In genomic region chr3:141388823-141389617, GRCh38 we compare ENCODE assay signal across 10 cellular contexts. TPM values are rescaled to one million over a fixed set of nuclear protein-coding genes. Genes with fewer than 3 reads are reported as not detected.
DNase-seq lines count a peak whose midpoint lies in the region; ATAC-seq and TF ChIP-seq lines count a peak whose summit lies in the region.
"Had no signal": no experiment of that assay in that cellular context is flagged by ENCODE, and none has a peak within 500 bp of the region (broad histone marks: within the 10 kb centered on the region; RNA-seq: fewer than 3 reads in every experiment).

No MANE protein-coding gene starts in this region.

- dilution Hi-C loops in IMR-90 (cut with HindIII; ENCODE audit: low sequenced_read_pairs, unreplicated experiment), result no loop called here

- no peak for TF ChIP-seq EP300 in neural cell (conservative IDR thresholded peaks at IDR 0.05; ENCODE audit: poor library complexity, severe bottlenecking)

- H3K4me3 Mint-ChIP-seq in MCF 10A (ENCODE audit: unreplicated experiment), result peak overlapping the region; percentile 49

- peaks cover 46 to 72% of the 10 kb centered on the region in 2 experiments for H3K79me1 ChIP-seq in IMR-90 (ENCODE audit: low read depth in 1 of 2, low read length in 2 of 2)

- peak overlapping the region; percentile 20; the same call in 1 of the 2 replicates for H3K56ac ChIP-seq in IMR-90 (ENCODE audit: extremely low read depth, insufficient read depth, low read length)

- H3K79me2 ChIP-seq in neural cell (replicated peaks; ENCODE audit: insufficient read depth, low read length), result peaks cover 27% of the 10 kb centered on the region

- in situ Hi-C loops in IMR-90 (cut with MboI; ENCODE audit: low sequenced_read_pairs), result no loop called here
- in situ Hi-C loops in ACHN (cut with HindIII; ENCODE audit: low pct_ligation_motif_present, low pct_unique_long_range_greater_than_20kb, low sequenced_read_pairs), result no loop called here

- H3K9me3 ChIP-seq in IMR-90 (ENCODE audit: control insufficient read depth, insufficient read depth, low read length), result no peaks in the 10 kb centered on the region
- no peaks in the 10 kb centered on the region for H3K9me3 ChIP-seq in neural cell (ENCODE audit: low read length)

- H3F3A ChIP-seq in neural cell (ENCODE audit: insufficient read depth, low read length, poor library complexity, severe bottlenecking), result no peaks in the 10 kb centered on the region

- H3K27ac ChIP-seq in IMR-90 (ENCODE audit: insufficient read depth, low read length) (peak overlapping the region; percentile 52), neural cell (ENCODE audit: low read length) (peak overlapping the region; percentile 89)

- H2AK5ac ChIP-seq in IMR-90 (ENCODE audit: low read depth, low read length), result 0 out of 2 replicates have a peak overlapping the region, but pooled peaks have one; percentile 14

- WGBS in IMR-90 (ENCODE audit: extremely low coverage in 2 of 2, insufficient read length in 1 of 2), 2 experiments, result no CpG with 5 or more reads among the region's 6 CpGs

- CTCF ChIA-PET in IMR-90 (lab: Yijun Ruan, JAX) (interaction anchor here (0.9 to 1.4 kb wide), 2 partner anchors 28 to 77 kb away, joined by 4 to 7 read pairs; no protein-coding TSS in a partner anchor), MCF 10A (lab: Yijun Ruan, JAX) (interaction anchor here (0.8 to 2.1 kb wide), 10 partner anchors 12 to 76 kb away, joined by 3 to 8 read pairs (median 4); no protein-coding TSS in a partner anchor)

- H3K27ac Mint-ChIP-seq in MCF 10A (ENCODE audit: low read depth, unreplicated experiment), result peak overlapping the region; percentile 85

- H3K4ac ChIP-seq in IMR-90 (ENCODE audit: low read depth, low read length), result peak overlapping the region; percentile 86; the same call in 1 of the 2 replicates

- no peak for DNase-seq in IMR-90
- peak; percentile 75 for DNase-seq in MCF 10A (ENCODE audit: unreplicated experiment)
- no peak for DNase-seq in ACHN
- DNase-seq in NCI-H345 treated with DMSO at 0.1 percent for 48 hours (lab: John Stamatoyannopoulos, UW; ENCODE audit: unreplicated experiment), result no peak
- no peak for DNase-seq in stimulated activated CD4-positive, alpha-beta T cell treated with anti-CD3 and anti-CD28 coated beads, Interleukin-4, amount 100 ng/mL, for 1 hour
- DNase-seq: NCI-H1930; stimulated activated CD8-positive, alpha-beta memory T cell treated with anti-CD3 and anti-CD28 coated beads, Interleukin-4, amount 100 ng/mL, for 48 hours had no signal

- H3K4me1 Mint-ChIP-seq in MCF 10A (ENCODE audit: insufficient read depth, unreplicated experiment), result peaks cover 50% of the 10 kb centered on the region

- H2BK15ac ChIP-seq in IMR-90 (ENCODE audit: low read depth, low read length), result peak overlapping the region; percentile 31; the same call in 2 of the 3 replicates

- peak overlapping the region; percentile 49 for H3K4me2 ChIP-seq in IMR-90 (ENCODE audit: low read depth, low read length)
- H3K4me2 ChIP-seq in neural cell (ENCODE audit: low read length), result peak overlapping the region; percentile 63

- no peak overlapping the region for H2AK9ac ChIP-seq in IMR-90 (replicated peaks; ENCODE audit: low read depth, low read length, poor library complexity)

- H3K36me3 Mint-ChIP-seq in MCF 10A (ENCODE audit: insufficient read depth, unreplicated experiment), result peaks cover 60% of the 10 kb centered on the region

- peak overlapping the region; percentile 84 for H2BK20ac ChIP-seq in IMR-90 (ENCODE audit: low read depth, low read length)

- no peaks in the 10 kb centered on the region for H3K27me3 Mint-ChIP-seq in MCF 10A (ENCODE audit: insufficient read depth, unreplicated experiment)

- no peak overlapping the region for H2AFZ ChIP-seq in IMR-90 (replicated peaks; ENCODE audit: low read length, poor library complexity)
- H2AFZ ChIP-seq in neural cell (ENCODE audit: low read depth, low read length), result peak overlapping the region; percentile 10

- no peak for ATAC-seq in IMR-90 (ENCODE audit: low read depth)
- no peak for ATAC-seq in HG02642 (IDR thresholded peaks at IDR 0.05; ENCODE audit: poor library complexity, unreplicated experiment)

- TF ChIP-seq RAD21 in IMR-90 (IDR thresholded peaks at IDR 0.05; ENCODE audit: low read length), result no peak
- no peak for TF ChIP-seq RAD21 in neural cell (conservative IDR thresholded peaks at IDR 0.05)

- H3K9me1 ChIP-seq in IMR-90 (ENCODE audit: insufficient read depth, low read length), result peaks cover 8% of the 10 kb centered on the region

- TF ChIP-seq CTCF in GM12875 (IDR thresholded peaks at IDR 0.05; ENCODE audit: borderline replicate concordance, insufficient read depth, low read depth, low read length), result no peak
- TF ChIP-seq CTCF in IMR-90 (conservative IDR thresholded peaks at IDR 0.05; ENCODE audit: low read depth, low read length), result no peak
- TF ChIP-seq CTCF in MCF 10A (IDR thresholded peaks at IDR 0.05; ENCODE audit: unreplicated experiment), result no peak
- TF ChIP-seq CTCF in neural cell (IDR thresholded peaks at IDR 0.05; ENCODE audit: poor library complexity, severe bottlenecking), result no peak

- no peaks in the 10 kb centered on the region for H3K9me2 ChIP-seq in neural cell (ENCODE audit: insufficient read depth, low read length)

- H3K9ac ChIP-seq in IMR-90 (ENCODE audit: low read depth, low read length), result 0 out of 2 replicates have a peak overlapping the region, but pooled peaks have one; percentile 27
- peak overlapping the region; percentile 39 for H3K9ac ChIP-seq in neural cell (ENCODE audit: low read length)

- H3K4me3 ChIP-seq in GM12875 (ENCODE audit: low read depth, low read length) (peak overlapping the region; percentile 57), IMR-90 (ENCODE audit: insufficient read depth, low read depth, low read length) (peak overlapping the region; percentile 15; the same call in 1 of the 2 replicates), neural cell (ENCODE audit: low read length) (peak overlapping the region; percentile 61)

- peak overlapping the region; percentile 91 for H2BK5ac ChIP-seq in IMR-90 (ENCODE audit: low read depth, low read length, poor library complexity, severe bottlenecking)

- peak overlapping the region; percentile 90 for H3K23ac ChIP-seq in IMR-90 (ENCODE audit: low read depth, low read length)

- peak overlapping the region; percentile 80 for H3K14ac ChIP-seq in IMR-90 (replicated peaks; ENCODE audit: low read depth, low read length)

- H3K9me3 Mint-ChIP-seq in MCF 10A (ENCODE audit: unreplicated experiment), result no peaks in the 10 kb centered on the region

- H3K36me3 ChIP-seq in IMR-90 (ENCODE audit: control insufficient read depth, insufficient read depth, low read length) (peaks cover 13% of the 10 kb centered on the region; the same call in 1 of the 2 replicates), neural cell (ENCODE audit: insufficient read depth, low read length) (no peaks in the 10 kb centered on the region)

- BruUV-seq in IMR-90 (replicated peaks; lab: Mats Ljungman, UMichigan), result no TSS peak
- BruUV-seq in MCF 10A (replicated peaks; lab: Mats Ljungman, UMichigan), result no TSS peak

- peak overlapping the region; percentile 66 for H2BK120ac ChIP-seq in IMR-90 (ENCODE audit: low read depth, low read length)

- intact Hi-C loops in IMR-90 (cut with micrococcal nuclease) (no loop called here), MCF 10A (cut with micrococcal nuclease) (loop anchor here (2.0 kb wide), 1 partner anchor 22 kb away; no protein-coding TSS in a partner anchor)

- peak overlapping the region; percentile 91 for H4K5ac ChIP-seq in IMR-90 (ENCODE audit: low read depth, low read length)

- POLR2A ChIA-PET in IMR-90 (lab: Charles Lee; ENCODE audit: unreplicated experiment), result no interaction called here
- POLR2A ChIA-PET in MCF 10A (lab: Yijun Ruan, JAX), result interaction anchor here (0.8 to 12.5 kb wide), 14 partner anchors 8 to 77 kb away, joined by 3 to 210 read pairs (median 6); partner anchors contain the start of gene ZBTB38

- H4K20me1 ChIP-seq in IMR-90 (ENCODE audit: insufficient read depth, low read length) (no peaks in the 10 kb centered on the region), neural cell (ENCODE audit: insufficient read depth) (no peaks in the 10 kb centered on the region)

- H4K91ac ChIP-seq in IMR-90 (ENCODE audit: insufficient read depth, low read depth, low read length), result peak overlapping the region; percentile 81

- peaks cover 21% of the 10 kb centered on the region for H3K4me1 ChIP-seq in IMR-90 (ENCODE audit: control insufficient read depth, insufficient read depth, low read length)

- no peak for TF ChIP-seq POLR2A in IMR-90 (IDR thresholded peaks at IDR 0.05; ENCODE audit: low read depth, low read length)

- H4K8ac ChIP-seq in IMR-90 (ENCODE audit: low read depth in 2 of 2, low read length in 2 of 2), result peak overlapping the region in 1 of 2 experiments; percentile 85; a peak in 2 of 4 replicates

- peak overlapping the region; percentile 6; the same call in 1 of the 2 replicates for H3K18ac ChIP-seq in IMR-90 (ENCODE audit: low read depth, low read length)

- H3K27me3 ChIP-seq in IMR-90 (ENCODE audit: control insufficient read depth, insufficient read depth, low read length) (no peaks in the 10 kb centered on the region), neural cell (ENCODE audit: insufficient read depth, low read depth, low read length) (no peaks in the 10 kb centered on the region)

TF ChIP-seq in IMR-90, 13 proteins besides CTCF, POLR2A, EP300 and RAD21 (continues in another document):
- TF ChIP-seq CEBPB (IDR thresholded peaks at IDR 0.05; ENCODE audit: low read depth, low read length) (no peak), BHLHE40 (IDR thresholded peaks at IDR 0.05; ENCODE audit: low read depth, low read length) (no peak)

TF ChIP-seq in neural cell, 6 proteins besides CTCF, POLR2A, EP300 and RAD21 (continues in another document):
- TF ChIP-seq TAF1 (IDR thresholded peaks at IDR 0.05; ENCODE audit: low read depth) (no peak), SMC3 (conservative IDR thresholded peaks at IDR 0.05; ENCODE audit: poor library complexity) (no peak)

RNA-seq across cellular contexts. Expression of gene ZBTB38, which starts 20.7 kb away (rescaled TPM):
- total RNA-seq in IMR-90 (2012; rRNA removed), result 230 and 274 TPM in 2 replicates
- 44.9 and 45.1 TPM in 2 replicates for polyA plus RNA-seq in IMR-90 (2012; rRNA removed)
- 15.3 and 16.3 TPM in 2 replicates for polyA plus RNA-seq in IMR-90 (2012; cell fraction: cytosol; rRNA removed)
- polyA plus RNA-seq in IMR-90 (2012; cell fraction: nucleus; rRNA removed; ENCODE audit: low replicate concordance), result 12.9 and 53.4 TPM in 2 replicates
- total RNA-seq in MCF 10A (2022), result 168 and 186 TPM in 2 replicates
- polyA plus RNA-seq in neural cell, result 14.8 and 18.7 TPM in 2 replicates
- 96.4 and 136 TPM in 2 replicates for polyA minus RNA-seq in neural cell
